4 cellular contexts compared by ENCODE assay signal in the genomic region with DNA sequence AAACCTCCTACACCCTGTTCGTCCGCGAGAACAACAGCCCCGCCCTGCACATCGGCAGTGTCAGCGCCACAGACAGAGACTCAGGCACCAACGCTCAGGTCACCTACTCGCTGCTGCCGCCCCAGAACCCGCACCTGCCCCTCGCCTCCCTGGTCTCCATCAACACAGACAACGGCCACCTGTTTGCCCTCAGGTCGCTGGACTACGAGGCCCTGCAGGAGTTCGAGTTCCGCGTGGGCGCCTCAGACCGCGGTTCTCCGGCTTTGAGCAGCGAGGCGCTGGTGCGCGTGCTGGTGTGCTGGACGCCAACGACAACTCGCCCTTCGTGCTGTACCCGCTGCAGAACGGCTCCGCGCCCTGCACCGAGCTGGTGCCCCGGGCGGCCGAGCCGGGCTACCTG. TPM values are rescaled to one million over a fixed set of nuclear protein-coding genes. Genes with fewer than 3 reads are reported as not detected.
"Had no signal": no experiment of that assay in that cellular context is flagged by ENCODE, and none has a peak within 500 bp of the region (broad histone marks: within the 10 kb centered on the region; RNA-seq: fewer than 3 reads in every experiment).

No MANE protein-coding gene starts in this region.

RNA-seq across cellular contexts. Expression of gene PCDHB6, which starts 7.5 kb away (rescaled TPM):
- total RNA-seq: naive thymus-derived CD4-positive, alpha-beta T cell; naive thymus-derived CD8-positive, alpha-beta T cell; natural killer cell; natural killer cell treated with Interleukin-12 subunit alpha and Interleukin-12 subunit beta and Interleukin-15 and Interleukin-18, amount 100 ng/mL, for 72 hours had no signal

RNA-seq across cellular contexts. Expression of gene PCDHB7, which starts 15.1 kb away (rescaled TPM):
- total RNA-seq: naive thymus-derived CD4-positive, alpha-beta T cell; naive thymus-derived CD8-positive, alpha-beta T cell; natural killer cell; natural killer cell treated with Interleukin-12 subunit alpha and Interleukin-12 subunit beta and Interleukin-15 and Interleukin-18, amount 100 ng/mL, for 72 hours had no signal

RNA-seq across cellular contexts. Expression of gene PCDHB8, which starts 20.2 kb away (rescaled TPM):
- total RNA-seq: naive thymus-derived CD4-positive, alpha-beta T cell; naive thymus-derived CD8-positive, alpha-beta T cell; natural killer cell; natural killer cell treated with Interleukin-12 subunit alpha and Interleukin-12 subunit beta and Interleukin-15 and Interleukin-18, amount 100 ng/mL, for 72 hours had no signal

RNA-seq across cellular contexts. Expression of gene PCDHB5, which starts 22.4 kb away (rescaled TPM):
- total RNA-seq: natural killer cell; natural killer cell treated with Interleukin-12 subunit alpha and Interleukin-12 subunit beta and Interleukin-15 and Interleukin-18, amount 100 ng/mL, for 72 hours had no signal

RNA-seq across cellular contexts. Expression of gene PCDHB16, which starts 24.8 kb away (rescaled TPM):
- total RNA-seq: naive thymus-derived CD8-positive, alpha-beta T cell; natural killer cell; natural killer cell treated with Interleukin-12 subunit alpha and Interleukin-12 subunit beta and Interleukin-15 and Interleukin-18, amount 100 ng/mL, for 72 hours had no signal
